Comparison of ENCODE assay signal across 1 cellular context in the genomic region with DNA sequence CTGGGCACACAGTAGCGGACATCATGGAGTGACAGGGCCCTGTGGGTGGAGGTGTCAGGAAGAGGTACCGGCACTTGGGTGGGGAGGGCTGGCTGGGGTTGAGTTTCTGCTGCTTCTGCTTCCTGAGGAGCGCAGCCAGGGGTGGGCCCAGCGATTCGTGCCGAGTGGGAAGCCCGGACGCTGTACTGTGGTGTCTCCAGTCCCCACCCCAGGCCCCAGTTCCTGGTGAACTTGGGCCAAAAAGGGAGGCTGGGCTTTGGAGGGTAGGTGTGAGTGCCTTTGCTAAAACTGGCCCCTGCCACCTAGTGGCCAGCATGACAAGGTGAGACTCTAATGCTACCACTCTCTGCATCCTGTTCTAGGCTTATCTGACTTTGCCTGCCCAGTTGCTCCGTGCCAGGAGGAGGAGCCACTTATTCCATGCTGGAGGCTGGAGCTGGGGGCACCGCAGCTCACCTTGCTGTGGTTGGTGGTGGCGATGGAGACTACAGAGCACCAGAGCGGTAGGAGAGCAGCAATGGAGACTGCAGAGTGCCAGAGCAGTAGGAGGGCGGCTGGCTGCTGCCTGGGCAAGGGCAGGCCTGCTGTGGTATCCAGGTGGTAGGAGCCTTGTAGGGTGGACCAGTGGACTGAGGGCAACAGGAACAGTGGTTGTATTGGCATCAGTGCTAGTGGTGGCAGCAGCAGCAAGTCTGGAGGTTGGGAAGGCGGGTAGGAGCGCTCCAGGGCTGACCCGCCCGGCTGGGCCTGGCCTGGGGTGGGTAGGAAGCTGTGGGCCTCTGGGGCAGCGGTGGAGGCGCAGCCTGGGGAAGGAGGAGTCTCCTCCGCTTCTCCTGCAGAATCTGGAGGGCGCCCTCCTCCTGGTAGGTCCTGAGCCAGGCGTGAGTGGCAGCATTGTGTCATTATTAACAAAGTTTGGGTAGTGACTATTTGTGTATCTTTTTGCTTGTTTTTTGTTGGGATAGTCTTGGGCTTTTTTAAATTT.
TF ChIP-seq lines count a peak whose summit lies in the region.

No MANE protein-coding gene starts in this region.

TF ChIP-seq in HCT116, 20 proteins besides CTCF, POLR2A, EP300 and RAD21:
- TF ChIP-seq EZH2phosphoT487 (IDR thresholded peaks at IDR 0.05; ENCODE audit: borderline replicate concordance) (no peak), TCF7L2 (IDR thresholded peaks at IDR 0.05; ENCODE audit: borderline replicate concordance, extremely low read depth, insufficient read depth, insufficient read length) (no peak), SP1 (IDR thresholded peaks at IDR 0.05; ENCODE audit: low read depth) (no peak), ZFX (IDR thresholded peaks at IDR 0.05) (no peak), CEBPB (IDR thresholded peaks at IDR 0.05; ENCODE audit: low read depth) (no peak), ZNF274 (IDR thresholded peaks at IDR 0.05; ENCODE audit: low read depth, low read length) (no peak), CBX3 (IDR thresholded peaks at IDR 0.05; ENCODE audit: low read depth) (no peak), YY1 (IDR thresholded peaks at IDR 0.05; ENCODE audit: extremely low read depth, insufficient replicate concordance, low read depth, low read length) (no peak), SIN3A (IDR thresholded peaks at IDR 0.05; ENCODE audit: low read depth) (no peak), ELF1 (IDR thresholded peaks at IDR 0.05; ENCODE audit: borderline replicate concordance, low read depth) (no peak), EZH2 (IDR thresholded peaks at IDR 0.05) (no peak), JUND (IDR thresholded peaks at IDR 0.05) (no peak)
- TF ChIP-seq, protein P1, sequence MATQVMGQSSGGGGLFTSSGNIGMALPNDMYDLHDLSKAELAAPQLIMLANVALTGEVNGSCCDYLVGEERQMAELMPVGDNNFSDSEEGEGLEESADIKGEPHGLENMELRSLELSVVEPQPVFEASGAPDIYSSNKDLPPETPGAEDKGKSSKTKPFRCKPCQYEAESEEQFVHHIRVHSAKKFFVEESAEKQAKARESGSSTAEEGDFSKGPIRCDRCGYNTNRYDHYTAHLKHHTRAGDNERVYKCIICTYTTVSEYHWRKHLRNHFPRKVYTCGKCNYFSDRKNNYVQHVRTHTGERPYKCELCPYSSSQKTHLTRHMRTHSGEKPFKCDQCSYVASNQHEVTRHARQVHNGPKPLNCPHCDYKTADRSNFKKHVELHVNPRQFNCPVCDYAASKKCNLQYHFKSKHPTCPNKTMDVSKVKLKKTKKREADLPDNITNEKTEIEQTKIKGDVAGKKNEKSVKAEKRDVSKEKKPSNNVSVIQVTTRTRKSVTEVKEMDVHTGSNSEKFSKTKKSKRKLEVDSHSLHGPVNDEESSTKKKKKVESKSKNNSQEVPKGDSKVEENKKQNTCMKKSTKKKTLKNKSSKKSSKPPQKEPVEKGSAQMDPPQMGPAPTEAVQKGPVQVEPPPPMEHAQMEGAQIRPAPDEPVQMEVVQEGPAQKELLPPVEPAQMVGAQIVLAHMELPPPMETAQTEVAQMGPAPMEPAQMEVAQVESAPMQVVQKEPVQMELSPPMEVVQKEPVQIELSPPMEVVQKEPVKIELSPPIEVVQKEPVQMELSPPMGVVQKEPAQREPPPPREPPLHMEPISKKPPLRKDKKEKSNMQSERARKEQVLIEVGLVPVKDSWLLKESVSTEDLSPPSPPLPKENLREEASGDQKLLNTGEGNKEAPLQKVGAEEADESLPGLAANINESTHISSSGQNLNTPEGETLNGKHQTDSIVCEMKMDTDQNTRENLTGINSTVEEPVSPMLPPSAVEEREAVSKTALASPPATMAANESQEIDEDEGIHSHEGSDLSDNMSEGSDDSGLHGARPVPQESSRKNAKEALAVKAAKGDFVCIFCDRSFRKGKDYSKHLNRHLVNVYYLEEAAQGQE (IDR thresholded peaks at IDR 0.05; ENCODE audit: low read depth) = no peak
- TF ChIP-seq, protein P2, sequence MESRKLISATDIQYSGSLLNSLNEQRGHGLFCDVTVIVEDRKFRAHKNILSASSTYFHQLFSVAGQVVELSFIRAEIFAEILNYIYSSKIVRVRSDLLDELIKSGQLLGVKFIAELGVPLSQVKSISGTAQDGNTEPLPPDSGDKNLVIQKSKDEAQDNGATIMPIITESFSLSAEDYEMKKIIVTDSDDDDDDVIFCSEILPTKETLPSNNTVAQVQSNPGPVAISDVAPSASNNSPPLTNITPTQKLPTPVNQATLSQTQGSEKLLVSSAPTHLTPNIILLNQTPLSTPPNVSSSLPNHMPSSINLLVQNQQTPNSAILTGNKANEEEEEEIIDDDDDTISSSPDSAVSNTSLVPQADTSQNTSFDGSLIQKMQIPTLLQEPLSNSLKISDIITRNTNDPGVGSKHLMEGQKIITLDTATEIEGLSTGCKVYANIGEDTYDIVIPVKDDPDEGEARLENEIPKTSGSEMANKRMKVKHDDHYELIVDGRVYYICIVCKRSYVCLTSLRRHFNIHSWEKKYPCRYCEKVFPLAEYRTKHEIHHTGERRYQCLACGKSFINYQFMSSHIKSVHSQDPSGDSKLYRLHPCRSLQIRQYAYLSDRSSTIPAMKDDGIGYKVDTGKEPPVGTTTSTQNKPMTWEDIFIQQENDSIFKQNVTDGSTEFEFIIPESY (IDR thresholded peaks at IDR 0.05; ENCODE audit: extremely low read depth, insufficient replicate concordance, low read length) = no peak
- TF ChIP-seq, protein P3, sequence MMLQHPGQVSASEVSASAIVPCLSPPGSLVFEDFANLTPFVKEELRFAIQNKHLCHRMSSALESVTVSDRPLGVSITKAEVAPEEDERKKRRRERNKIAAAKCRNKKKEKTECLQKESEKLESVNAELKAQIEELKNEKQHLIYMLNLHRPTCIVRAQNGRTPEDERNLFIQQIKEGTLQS (IDR thresholded peaks at IDR 0.05) = no peak
- TF ChIP-seq, protein P4, sequence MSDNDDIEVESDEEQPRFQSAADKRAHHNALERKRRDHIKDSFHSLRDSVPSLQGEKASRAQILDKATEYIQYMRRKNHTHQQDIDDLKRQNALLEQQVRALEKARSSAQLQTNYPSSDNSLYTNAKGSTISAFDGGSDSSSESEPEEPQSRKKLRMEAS (IDR thresholded peaks at IDR 0.05) = no peak
